In the genomic region with DNA sequence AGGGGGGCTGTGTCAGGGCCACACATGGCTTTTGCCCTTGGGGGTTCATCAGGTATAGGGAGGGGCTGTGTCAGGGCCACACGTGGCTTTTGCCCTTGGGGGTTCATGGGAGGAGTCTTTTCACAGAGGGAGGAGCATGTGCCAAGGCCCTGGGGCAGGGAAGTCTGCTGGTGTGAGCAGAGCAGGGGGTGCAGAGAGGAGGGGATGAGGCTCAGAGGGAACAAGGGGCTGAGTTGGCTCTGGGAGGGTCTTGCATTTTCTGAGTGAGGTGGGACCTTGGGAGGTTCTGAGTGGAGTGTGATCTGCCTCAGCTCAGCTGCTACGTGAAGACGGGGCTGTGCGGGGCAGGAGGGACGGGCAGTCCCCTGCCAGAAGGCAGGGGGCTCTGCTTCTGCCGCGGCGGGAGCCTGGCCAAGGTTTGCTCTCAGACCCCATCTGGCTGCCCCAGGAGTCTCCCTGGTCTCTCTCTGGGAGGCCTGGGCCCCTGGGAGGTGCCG, we compare ENCODE assay signal across 1 cellular context.
TF ChIP-seq lines count a peak whose summit lies in the region.

No MANE protein-coding gene starts in this region.

TF ChIP-seq in liver, 16 proteins besides CTCF, POLR2A, EP300 and RAD21:
- no peak for TF ChIP-seq RXRA (IDR thresholded peaks at IDR 0.05)
- no peak for TF ChIP-seq YY1 (IDR thresholded peaks at IDR 0.05)
- TF ChIP-seq TAF1 (conservative IDR thresholded peaks at IDR 0.05), result no peak
- no peak for TF ChIP-seq HNF4G (IDR thresholded peaks at IDR 0.05)
- TF ChIP-seq, protein P1, sequence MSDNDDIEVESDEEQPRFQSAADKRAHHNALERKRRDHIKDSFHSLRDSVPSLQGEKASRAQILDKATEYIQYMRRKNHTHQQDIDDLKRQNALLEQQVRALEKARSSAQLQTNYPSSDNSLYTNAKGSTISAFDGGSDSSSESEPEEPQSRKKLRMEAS (IDR thresholded peaks at IDR 0.05), result no peak
- TF ChIP-seq EGR1 (IDR thresholded peaks at IDR 0.05; ENCODE audit: low read depth in 2 of 2), result no peak
- TF ChIP-seq GABPA (IDR thresholded peaks at IDR 0.05 in 1 of 2, conservative IDR thresholded peaks at IDR 0.05 in 1 of 2), result no peak
- no peak for TF ChIP-seq NR2F2 (IDR thresholded peaks at IDR 0.05)
- no peak for TF ChIP-seq HNF4A (conservative IDR thresholded peaks at IDR 0.05)
- TF ChIP-seq, protein P2, sequence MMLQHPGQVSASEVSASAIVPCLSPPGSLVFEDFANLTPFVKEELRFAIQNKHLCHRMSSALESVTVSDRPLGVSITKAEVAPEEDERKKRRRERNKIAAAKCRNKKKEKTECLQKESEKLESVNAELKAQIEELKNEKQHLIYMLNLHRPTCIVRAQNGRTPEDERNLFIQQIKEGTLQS (IDR thresholded peaks at IDR 0.05), result no peak
- TF ChIP-seq SP1 (IDR thresholded peaks at IDR 0.05), result no peak
- no peak for TF ChIP-seq FOXA2 (IDR thresholded peaks at IDR 0.05)
- TF ChIP-seq JUND (IDR thresholded peaks at IDR 0.05), result no peak
- TF ChIP-seq, protein P3, sequence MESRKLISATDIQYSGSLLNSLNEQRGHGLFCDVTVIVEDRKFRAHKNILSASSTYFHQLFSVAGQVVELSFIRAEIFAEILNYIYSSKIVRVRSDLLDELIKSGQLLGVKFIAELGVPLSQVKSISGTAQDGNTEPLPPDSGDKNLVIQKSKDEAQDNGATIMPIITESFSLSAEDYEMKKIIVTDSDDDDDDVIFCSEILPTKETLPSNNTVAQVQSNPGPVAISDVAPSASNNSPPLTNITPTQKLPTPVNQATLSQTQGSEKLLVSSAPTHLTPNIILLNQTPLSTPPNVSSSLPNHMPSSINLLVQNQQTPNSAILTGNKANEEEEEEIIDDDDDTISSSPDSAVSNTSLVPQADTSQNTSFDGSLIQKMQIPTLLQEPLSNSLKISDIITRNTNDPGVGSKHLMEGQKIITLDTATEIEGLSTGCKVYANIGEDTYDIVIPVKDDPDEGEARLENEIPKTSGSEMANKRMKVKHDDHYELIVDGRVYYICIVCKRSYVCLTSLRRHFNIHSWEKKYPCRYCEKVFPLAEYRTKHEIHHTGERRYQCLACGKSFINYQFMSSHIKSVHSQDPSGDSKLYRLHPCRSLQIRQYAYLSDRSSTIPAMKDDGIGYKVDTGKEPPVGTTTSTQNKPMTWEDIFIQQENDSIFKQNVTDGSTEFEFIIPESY (IDR thresholded peaks at IDR 0.05), result no peak
- TF ChIP-seq, protein P4, sequence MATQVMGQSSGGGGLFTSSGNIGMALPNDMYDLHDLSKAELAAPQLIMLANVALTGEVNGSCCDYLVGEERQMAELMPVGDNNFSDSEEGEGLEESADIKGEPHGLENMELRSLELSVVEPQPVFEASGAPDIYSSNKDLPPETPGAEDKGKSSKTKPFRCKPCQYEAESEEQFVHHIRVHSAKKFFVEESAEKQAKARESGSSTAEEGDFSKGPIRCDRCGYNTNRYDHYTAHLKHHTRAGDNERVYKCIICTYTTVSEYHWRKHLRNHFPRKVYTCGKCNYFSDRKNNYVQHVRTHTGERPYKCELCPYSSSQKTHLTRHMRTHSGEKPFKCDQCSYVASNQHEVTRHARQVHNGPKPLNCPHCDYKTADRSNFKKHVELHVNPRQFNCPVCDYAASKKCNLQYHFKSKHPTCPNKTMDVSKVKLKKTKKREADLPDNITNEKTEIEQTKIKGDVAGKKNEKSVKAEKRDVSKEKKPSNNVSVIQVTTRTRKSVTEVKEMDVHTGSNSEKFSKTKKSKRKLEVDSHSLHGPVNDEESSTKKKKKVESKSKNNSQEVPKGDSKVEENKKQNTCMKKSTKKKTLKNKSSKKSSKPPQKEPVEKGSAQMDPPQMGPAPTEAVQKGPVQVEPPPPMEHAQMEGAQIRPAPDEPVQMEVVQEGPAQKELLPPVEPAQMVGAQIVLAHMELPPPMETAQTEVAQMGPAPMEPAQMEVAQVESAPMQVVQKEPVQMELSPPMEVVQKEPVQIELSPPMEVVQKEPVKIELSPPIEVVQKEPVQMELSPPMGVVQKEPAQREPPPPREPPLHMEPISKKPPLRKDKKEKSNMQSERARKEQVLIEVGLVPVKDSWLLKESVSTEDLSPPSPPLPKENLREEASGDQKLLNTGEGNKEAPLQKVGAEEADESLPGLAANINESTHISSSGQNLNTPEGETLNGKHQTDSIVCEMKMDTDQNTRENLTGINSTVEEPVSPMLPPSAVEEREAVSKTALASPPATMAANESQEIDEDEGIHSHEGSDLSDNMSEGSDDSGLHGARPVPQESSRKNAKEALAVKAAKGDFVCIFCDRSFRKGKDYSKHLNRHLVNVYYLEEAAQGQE (IDR thresholded peaks at IDR 0.05), result no peak
- no peak for TF ChIP-seq FOXA1 (IDR thresholded peaks at IDR 0.05)
